ENCODE assay signal across 1 cellular context in the genomic region with DNA sequence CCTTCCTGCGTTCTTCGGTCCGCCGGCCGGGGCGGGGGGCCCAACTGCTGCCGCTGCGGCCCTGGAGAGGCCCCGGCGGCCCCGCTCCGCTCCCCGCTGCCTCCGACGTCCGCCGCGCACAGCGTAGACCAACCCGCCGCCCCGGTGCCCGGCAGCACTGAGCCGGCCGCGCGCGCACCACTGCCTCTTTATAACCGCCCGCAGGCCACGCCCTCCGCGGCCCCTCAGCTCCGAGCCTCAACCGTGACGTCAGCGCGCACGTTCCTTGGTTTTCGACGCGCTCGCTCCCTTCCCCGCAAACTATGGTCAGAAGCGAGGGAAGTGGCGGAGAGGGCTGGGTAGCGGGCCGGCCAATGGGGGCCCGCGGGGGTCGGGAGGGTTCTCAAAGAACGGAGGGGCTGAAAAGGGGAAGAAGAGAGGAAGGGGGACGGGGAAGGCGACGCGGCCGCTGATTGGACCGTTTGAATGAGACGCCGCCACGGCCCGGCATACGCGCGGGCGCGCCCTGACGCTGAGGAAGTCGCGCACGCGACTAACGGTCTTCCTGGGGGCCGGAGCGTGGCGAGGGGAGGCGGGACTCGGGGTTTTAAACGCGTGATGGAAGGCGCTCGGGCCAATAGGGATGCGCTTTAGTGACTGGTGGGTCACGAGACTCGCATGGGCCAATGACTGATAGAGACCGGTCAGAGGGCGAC.
A peak's percentile ranks its signal among the peaks of the same experiment; 100 is the strongest.
TF ChIP-seq lines count a peak whose summit lies in the region.

TSS of gene UBE2S (minus strand) at position 164 of the 695 bp plus-strand sequence. CDS start 199 bp downstream, outside the sequence.

TF ChIP-seq in HEK293, 187 proteins besides CTCF, POLR2A, EP300 and RAD21 (continued from another document and continues in another):
- TF ChIP-seq ZNF513 (tag by site-specific recombination; IDR thresholded peaks at IDR 0.05) (0 out of 2 replicates have a peak, but pooled peaks have one; percentile 13), ZNF274 (IDR thresholded peaks at IDR 0.05; ENCODE audit: low read length) (no peak), ZNF274 (tag by site-specific recombination; IDR thresholded peaks at IDR 0.05; ENCODE audit: borderline replicate concordance) (no peak), ZNF600 (tag by site-specific recombination; IDR thresholded peaks at IDR 0.05) (no peak), ZNF366 (tag by site-specific recombination; conservative IDR thresholded peaks at IDR 0.05) (peak; percentile 99), YY2 (tag by site-specific recombination; IDR thresholded peaks at IDR 0.05) (no peak), ZNF146 (tag by site-specific recombination; IDR thresholded peaks at IDR 0.05) (no peak), MEIS1 (CRISPR knock-in tag; IDR thresholded peaks at IDR 0.05; ENCODE audit: borderline replicate concordance) (0 out of 2 replicates have a peak, but pooled peaks have one; percentile 29), ZNF510 (tag by site-specific recombination; IDR thresholded peaks at IDR 0.05; ENCODE audit: insufficient replicate concordance) (no peak), ZNF324 (tag by site-specific recombination; IDR thresholded peaks at IDR 0.05) (peak; percentile 78), ZNF629 (tag by site-specific recombination; IDR thresholded peaks at IDR 0.05) (peak; percentile 98), SALL2 (tag by site-specific recombination; IDR thresholded peaks at IDR 0.05; ENCODE audit: borderline replicate concordance) (no peak), ZNF514 (tag by site-specific recombination; IDR thresholded peaks at IDR 0.05) (no peak), ZNF2 (tag by site-specific recombination; IDR thresholded peaks at IDR 0.05) (no peak), ZSCAN30 (tag by site-specific recombination; IDR thresholded peaks at IDR 0.05) (peak; percentile 52; the same call in 1 of the 2 replicates), SCRT2 (tag by site-specific recombination; IDR thresholded peaks at IDR 0.05) (no peak), ZNF791 (tag by site-specific recombination; IDR thresholded peaks at IDR 0.05) (no peak), ZNF843 (tag by site-specific recombination; IDR thresholded peaks at IDR 0.05) (peak; percentile 78), ZNF776 (tag by site-specific recombination; IDR thresholded peaks at IDR 0.05; ENCODE audit: borderline replicate concordance) (no peak), OSR2 (tag by site-specific recombination; IDR thresholded peaks at IDR 0.05) (no peak), ZNF449 (tag by site-specific recombination; IDR thresholded peaks at IDR 0.05) (no peak; the same call in 1 of the 2 replicates), HOXD13 (CRISPR knock-in tag; IDR thresholded peaks at IDR 0.05; ENCODE audit: borderline replicate concordance) (no peak; the same call in 1 of the 2 replicates), GFI1B (tag by site-specific recombination; IDR thresholded peaks at IDR 0.05) (no peak), ZNF426 (tag by site-specific recombination; IDR thresholded peaks at IDR 0.05) (no peak), KLF9 (tag by site-specific recombination; IDR thresholded peaks at IDR 0.05; ENCODE audit: low read depth) (peak; percentile 58; the same call in 1 of the 2 replicates), ZNF48 (tag by site-specific recombination; IDR thresholded peaks at IDR 0.05) (no peak), ZNF302 (tag by site-specific recombination; IDR thresholded peaks at IDR 0.05; ENCODE audit: low read depth) (no peak), ZFP41 (tag by site-specific recombination; IDR thresholded peaks at IDR 0.05; ENCODE audit: borderline replicate concordance) (no peak), ZNF24 (tag by site-specific recombination; IDR thresholded peaks at IDR 0.05) (peak; percentile 96), HOXA7 (CRISPR knock-in tag; IDR thresholded peaks at IDR 0.05; ENCODE audit: borderline replicate concordance) (no peak), PATZ1 (tag by site-specific recombination; IDR thresholded peaks at IDR 0.05) (peak; percentile 98), ZBTB6 (tag by site-specific recombination; IDR thresholded peaks at IDR 0.05) (0 out of 2 replicates have a peak, but pooled peaks have one; percentile 8), KLF16 (tag by site-specific recombination; IDR thresholded peaks at IDR 0.05) (peak; percentile 86), ZNF423 (tag by site-specific recombination; IDR thresholded peaks at IDR 0.05) (no peak), ZNF391 (tag by site-specific recombination; IDR thresholded peaks at IDR 0.05; ENCODE audit: borderline replicate concordance, low read depth) (no peak), ZNF169 (tag by site-specific recombination; IDR thresholded peaks at IDR 0.05) (no peak), ZEB2 (tag by site-specific recombination; IDR thresholded peaks at IDR 0.05) (peak; percentile 90; the same call in 1 of the 2 replicates), FEZF1 (tag by site-specific recombination; IDR thresholded peaks at IDR 0.05) (peak; percentile 37; the same call in 1 of the 2 replicates), IKZF3 (tag by site-specific recombination; IDR thresholded peaks at IDR 0.05) (no peak), ZNF112 (tag by site-specific recombination; IDR thresholded peaks at IDR 0.05) (no peak), ZNF692 (tag by site-specific recombination; IDR thresholded peaks at IDR 0.05) (peak; percentile 92), TSHZ1 (tag by site-specific recombination; IDR thresholded peaks at IDR 0.05; ENCODE audit: borderline replicate concordance) (peak; percentile 61)
- TF ChIP-seq, protein P1, sequence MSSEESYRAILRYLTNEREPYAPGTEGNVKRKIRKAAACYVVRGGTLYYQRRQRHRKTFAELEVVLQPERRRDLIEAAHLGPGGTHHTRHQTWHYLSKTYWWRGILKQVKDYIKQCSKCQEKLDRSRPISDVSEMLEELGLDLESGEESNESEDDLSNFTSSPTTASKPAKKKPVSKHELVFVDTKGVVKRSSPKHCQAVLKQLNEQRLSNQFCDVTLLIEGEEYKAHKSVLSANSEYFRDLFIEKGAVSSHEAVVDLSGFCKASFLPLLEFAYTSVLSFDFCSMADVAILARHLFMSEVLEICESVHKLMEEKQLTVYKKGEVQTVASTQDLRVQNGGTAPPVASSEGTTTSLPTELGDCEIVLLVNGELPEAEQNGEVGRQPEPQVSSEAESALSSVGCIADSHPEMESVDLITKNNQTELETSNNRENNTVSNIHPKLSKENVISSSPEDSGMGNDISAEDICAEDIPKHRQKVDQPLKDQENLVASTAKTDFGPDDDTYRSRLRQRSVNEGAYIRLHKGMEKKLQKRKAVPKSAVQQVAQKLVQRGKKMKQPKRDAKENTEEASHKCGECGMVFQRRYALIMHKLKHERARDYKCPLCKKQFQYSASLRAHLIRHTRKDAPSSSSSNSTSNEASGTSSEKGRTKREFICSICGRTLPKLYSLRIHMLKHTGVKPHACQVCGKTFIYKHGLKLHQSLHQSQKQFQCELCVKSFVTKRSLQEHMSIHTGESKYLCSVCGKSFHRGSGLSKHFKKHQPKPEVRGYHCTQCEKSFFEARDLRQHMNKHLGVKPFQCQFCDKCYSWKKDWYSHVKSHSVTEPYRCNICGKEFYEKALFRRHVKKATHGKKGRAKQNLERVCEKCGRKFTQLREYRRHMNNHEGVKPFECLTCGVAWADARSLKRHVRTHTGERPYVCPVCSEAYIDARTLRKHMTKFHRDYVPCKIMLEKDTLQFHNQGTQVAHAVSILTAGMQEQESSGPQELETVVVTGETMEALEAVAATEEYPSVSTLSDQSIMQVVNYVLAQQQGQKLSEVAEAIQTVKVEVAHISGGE (tag by site-specific recombination; conservative IDR thresholded peaks at IDR 0.05; ENCODE audit: low read depth), result peak; percentile 61
- TF ChIP-seq, protein P2, sequence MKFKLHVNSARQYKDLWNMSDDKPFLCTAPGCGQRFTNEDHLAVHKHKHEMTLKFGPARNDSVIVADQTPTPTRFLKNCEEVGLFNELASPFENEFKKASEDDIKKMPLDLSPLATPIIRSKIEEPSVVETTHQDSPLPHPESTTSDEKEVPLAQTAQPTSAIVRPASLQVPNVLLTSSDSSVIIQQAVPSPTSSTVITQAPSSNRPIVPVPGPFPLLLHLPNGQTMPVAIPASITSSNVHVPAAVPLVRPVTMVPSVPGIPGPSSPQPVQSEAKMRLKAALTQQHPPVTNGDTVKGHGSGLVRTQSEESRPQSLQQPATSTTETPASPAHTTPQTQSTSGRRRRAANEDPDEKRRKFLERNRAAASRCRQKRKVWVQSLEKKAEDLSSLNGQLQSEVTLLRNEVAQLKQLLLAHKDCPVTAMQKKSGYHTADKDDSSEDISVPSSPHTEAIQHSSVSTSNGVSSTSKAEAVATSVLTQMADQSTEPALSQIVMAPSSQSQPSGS (tag by site-specific recombination; IDR thresholded peaks at IDR 0.05; ENCODE audit: low read depth), result peak; percentile 96
